ENCODE assay signal across 10 cellular contexts in genomic region chr2:218964041-218964771, GRCh38. TPM values are rescaled to one million over a fixed set of nuclear protein-coding genes. Genes with fewer than 3 reads are reported as not detected.
A peak's percentile ranks its signal among the peaks of the same experiment; 100 is the strongest.
DNase-seq lines count a peak whose midpoint lies in the region; ATAC-seq and TF ChIP-seq lines count a peak whose summit lies in the region.
"Had no signal": no experiment of that assay in that cellular context is flagged by ENCODE, and none has a peak within 500 bp of the region (broad histone marks: within the 10 kb centered on the region; RNA-seq: fewer than 3 reads in every experiment).

No MANE protein-coding gene starts in this region.

- ATAC-seq in stimulated activated effector memory CD8-positive, alpha-beta T cell treated with anti-CD3 and anti-CD28 coated beads, Interleukin-12 subunit alpha, Interleukin-12 subunit beta, amount 100 ng/mL, for 72 hours: no peak

- H3K4me1 ChIP-seq in HUES6 (ENCODE audit: control insufficient read depth, insufficient read depth, low read length) (peaks cover 23% of the 10 kb centered on the region), ovary (ENCODE audit: insufficient read depth) (no peaks in the 10 kb centered on the region)

- no peak for TF ChIP-seq EP300 in ovary (IDR thresholded peaks at IDR 0.05)

- H3K4me3 ChIP-seq in HUES6 (ENCODE audit: low read depth, low read length) (peak overlapping the region; percentile 76; the same call in 1 of the 2 replicates), ovary (no peak overlapping the region)
- H3K4me3 ChIP-seq: lung, SK-N-MC had no signal

- TF ChIP-seq POLR2A in ovary (IDR thresholded peaks at IDR 0.05): no peak

- intact Hi-C loops in ovary (cut with DNase I) (no loop called here), posterior vena cava (cut with DNase I) (no loop called here)

- H3K9me3 ChIP-seq in HUES6 (ENCODE audit: control insufficient read depth, insufficient read depth, low read depth, low read length): no peaks in the 10 kb centered on the region
- H3K9me3 ChIP-seq in ovary: peaks cover 0 to 7% of the 10 kb centered on the region in 2 donors

- no peaks in the 10 kb centered on the region for H3K36me3 ChIP-seq in HUES6 (ENCODE audit: control insufficient read depth, insufficient read depth, low read length)
- no peaks in the 10 kb centered on the region for H3K36me3 ChIP-seq in ovary

- 23 to 33% (median 24%) methylated on average over 5 of the region's 5 CpGs for WGBS in ovary, 3 donors

- H3K27ac ChIP-seq in HUES6 (ENCODE audit: low read depth, low read length) (no peak overlapping the region), ovary (no peak overlapping the region)
- H3K27ac ChIP-seq: SK-N-MC had no signal

- peaks cover 15% of the 10 kb centered on the region for H3K4me1 Mint-ChIP-seq in stimulated activated effector memory CD8-positive, alpha-beta T cell treated with anti-CD3 and anti-CD28 coated beads, Interleukin-12 subunit alpha, Interleukin-12 subunit beta, amount 100 ng/mL, for 72 hours

- H3K4me3 Mint-ChIP-seq in stimulated activated effector memory CD8-positive, alpha-beta T cell treated with anti-CD3 and anti-CD28 coated beads, Interleukin-12 subunit alpha, Interleukin-12 subunit beta, amount 100 ng/mL, for 72 hours: no peak overlapping the region

- H3K27me3 ChIP-seq in HUES6 (ENCODE audit: control insufficient read depth, insufficient read depth, low read length) (peaks cover 53% of the 10 kb centered on the region), ovary (no peaks in the 10 kb centered on the region)

- no peaks in the 10 kb centered on the region for H3K9me3 Mint-ChIP-seq in stimulated activated effector memory CD8-positive, alpha-beta T cell treated with anti-CD3 and anti-CD28 coated beads, Interleukin-12 subunit alpha, Interleukin-12 subunit beta, amount 100 ng/mL, for 72 hours

- H3K27ac Mint-ChIP-seq in stimulated activated effector memory CD8-positive, alpha-beta T cell treated with anti-CD3 and anti-CD28 coated beads, Interleukin-12 subunit alpha, Interleukin-12 subunit beta, amount 100 ng/mL, for 72 hours: no peak overlapping the region

- no peak for TF ChIP-seq CTCF in ovary (IDR thresholded peaks at IDR 0.05)

- peak overlapping the region; percentile 48 for H3K9ac ChIP-seq in HUES6 (ENCODE audit: low read length)

- DNase-seq in COR-L47 (lab: John Stamatoyannopoulos, UW) (peak; percentile 48), SW480 (ENCODE audit: low spot score) (peak; percentile 61), kidney tubule cell (ENCODE audit: low spot score) (peak; percentile 90), ovary (no peak), posterior vena cava (ENCODE audit: low spot score) (no peak)
- DNase-seq in stimulated activated effector memory CD8-positive, alpha-beta T cell treated with anti-CD3 and anti-CD28 coated beads, Interleukin-12 subunit alpha, Interleukin-12 subunit beta, amount 100 ng/mL, for 72 hours (ENCODE audit: low spot score in 2 of 2): no peak
- no peak for DNase-seq in activated naive CD4-positive, alpha-beta T cell treated with Interleukin-2 at 50 U/mL for 16 hours

- peaks cover 2% of the 10 kb centered on the region for H3K36me3 Mint-ChIP-seq in stimulated activated effector memory CD8-positive, alpha-beta T cell treated with anti-CD3 and anti-CD28 coated beads, Interleukin-12 subunit alpha, Interleukin-12 subunit beta, amount 100 ng/mL, for 72 hours

RNA-seq across cellular contexts. Expression of gene CDK5R2, which starts 4.7 kb away (rescaled TPM):
- total RNA-seq in ovary (not detected), posterior vena cava (not detected)
- not detected for polyA plus RNA-seq in ovary

RNA-seq across cellular contexts. Expression of gene FEV, which starts 20.8 kb away (rescaled TPM):
- total RNA-seq in ovary: under 1 TPM in 2 of 7 donors, not detected in 5; 0.11 to 0.13 TPM
- polyA plus RNA-seq in ovary: not detected
- not detected for total RNA-seq in posterior vena cava
- total RNA-seq: lung had no signal
- polyA plus RNA-seq: lung had no signal

RNA-seq across cellular contexts. Expression of gene CRYBA2, which starts 29.0 kb away (rescaled TPM):
- total RNA-seq in ovary (not detected), posterior vena cava (not detected)
- polyA plus RNA-seq in ovary: not detected
- total RNA-seq: lung had no signal

Comparison
In these comparisons a context has a peak if more than half of its experiments do, and no peak if none do; other contexts are left out.
1. DNase-seq: peak in COR-L47 (single experiment), SW480 (single experiment) and kidney tubule cell (single experiment); none in ovary (0 of 5), posterior vena cava (single experiment), stimulated activated effector memory CD8-positive, alpha-beta T cell treated with anti-CD3 and anti-CD28 coated beads, Interleukin-12 subunit alpha, Interleukin-12 subunit beta, amount 100 ng/mL, for 72 hours (0 of 2) and activated naive CD4-positive, alpha-beta T cell treated with Interleukin-2 at 50 U/mL for 16 hours (single experiment).